Comparison of ENCODE assay signal across 1 cellular context in genomic region chr21:42735944-42736343, GRCh38.
TF ChIP-seq lines count a peak whose summit lies in the region.

No MANE protein-coding gene starts in this region.

TF ChIP-seq in HepG2, 621 proteins besides CTCF, POLR2A, EP300 and RAD21 (continued from another document):
- 0 out of 2 replicates have a peak, but pooled peaks have one; percentile 18 for TF ChIP-seq PATZ1 (CRISPR knock-in tag; IDR thresholded peaks at IDR 0.05)
